In genomic region chr2:161991991-161992390, GRCh38 we compare ENCODE assay signal across 18 cellular contexts.
A peak's percentile ranks its signal among the peaks of the same experiment; 100 is the strongest.
DNase-seq lines count a peak whose midpoint lies in the region; ATAC-seq and TF ChIP-seq lines count a peak whose summit lies in the region.
"Had no signal": no experiment of that assay in that cellular context is flagged by ENCODE, and none has a peak within 500 bp of the region (broad histone marks: within the 10 kb centered on the region; RNA-seq: fewer than 3 reads in every experiment).

No MANE protein-coding gene starts in this region.

- intact Hi-C loops in IMR-90 (cut with micrococcal nuclease): no loop called here

- H2BK120ac ChIP-seq in IMR-90 (ENCODE audit: low read depth, low read length): no peak overlapping the region

- peak overlapping the region; percentile 98 for H3K27ac Mint-ChIP-seq in activated CD8-positive, alpha-beta memory T cell treated with anti-CD3 and anti-CD28 coated beads, Interleukin-2, amount 10 ng/mL, durations not matched to agents 7 days and 5 days
- H3K27ac Mint-ChIP-seq in activated T-helper 17 cell treated with anti-CD3 and anti-CD28 coated beads, Interleukin-2, amount 50 U/mL, for 72 hours: peak overlapping the region; percentile 97
- H3K27ac Mint-ChIP-seq in naive thymus-derived CD8-positive, alpha-beta T cell: peak overlapping the region in 9 of 10 donors; percentile 29 to 100 (median 97)

- no peak overlapping the region for H3K14ac ChIP-seq in IMR-90 (replicated peaks; ENCODE audit: low read depth, low read length)

- no peak for ATAC-seq in activated CD8-positive, alpha-beta memory T cell treated with anti-CD3 and anti-CD28 coated beads, Interleukin-2, amount 10 ng/mL, durations not matched to agents 7 days and 5 days
- ATAC-seq in IMR-90 (ENCODE audit: low read depth) (no peak), HG03520 (IDR thresholded peaks at IDR 0.05; ENCODE audit: unreplicated experiment) (no peak), HG03442 (IDR thresholded peaks at IDR 0.05; ENCODE audit: unreplicated experiment) (no peak), HG02759 (IDR thresholded peaks at IDR 0.05; ENCODE audit: unreplicated experiment) (no peak)
- ATAC-seq in activated T-helper 17 cell treated with anti-CD3 and anti-CD28 coated beads, Interleukin-2, amount 50 U/mL, for 72 hours (replicated peaks): no peak
- no peak for ATAC-seq in naive thymus-derived CD8-positive, alpha-beta T cell
- ATAC-seq: K562, mucosa of descending colon had no signal

- H3K56ac ChIP-seq in IMR-90 (ENCODE audit: extremely low read depth, insufficient read depth, low read length): no peak overlapping the region

- no peak overlapping the region for H4K91ac ChIP-seq in IMR-90 (ENCODE audit: insufficient read depth, low read depth, low read length)

- peaks cover 68% of the 10 kb centered on the region for H3K4me1 Mint-ChIP-seq in activated CD8-positive, alpha-beta memory T cell treated with anti-CD3 and anti-CD28 coated beads, Interleukin-2, amount 10 ng/mL, durations not matched to agents 7 days and 5 days
- peaks cover 39% of the 10 kb centered on the region for H3K4me1 Mint-ChIP-seq in activated T-helper 17 cell treated with anti-CD3 and anti-CD28 coated beads, Interleukin-2, amount 50 U/mL, for 72 hours
- peaks cover 25 to 51% (median 46%) of the 10 kb centered on the region in 4 donors for H3K4me1 Mint-ChIP-seq in naive thymus-derived CD8-positive, alpha-beta T cell

- no peaks in the 10 kb centered on the region for H3K9me3 Mint-ChIP-seq in activated CD8-positive, alpha-beta memory T cell treated with anti-CD3 and anti-CD28 coated beads, Interleukin-2, amount 10 ng/mL, durations not matched to agents 7 days and 5 days (ENCODE audit: low read depth)
- no peaks in the 10 kb centered on the region for H3K9me3 Mint-ChIP-seq in activated T-helper 17 cell treated with anti-CD3 and anti-CD28 coated beads, Interleukin-2, amount 50 U/mL, for 72 hours
- H3K9me3 Mint-ChIP-seq in naive thymus-derived CD8-positive, alpha-beta T cell: no peaks in the 10 kb centered on the region
- H3K9me3 Mint-ChIP-seq: H9 had no signal

- dilution Hi-C loops in IMR-90 (cut with HindIII; ENCODE audit: low sequenced_read_pairs, unreplicated experiment): no loop called here

- H3K9ac ChIP-seq in IMR-90 (ENCODE audit: low read depth, low read length): no peak overlapping the region
- H3K9ac ChIP-seq: BLaER1 had no signal

- peaks cover 74% of the 10 kb centered on the region for H3K36me3 Mint-ChIP-seq in activated CD8-positive, alpha-beta memory T cell treated with anti-CD3 and anti-CD28 coated beads, Interleukin-2, amount 10 ng/mL, durations not matched to agents 7 days and 5 days
- peaks cover 47% of the 10 kb centered on the region for H3K36me3 Mint-ChIP-seq in activated T-helper 17 cell treated with anti-CD3 and anti-CD28 coated beads, Interleukin-2, amount 50 U/mL, for 72 hours (ENCODE audit: low read depth)
- peaks cover 0 to under 1% (median 0%) of the 10 kb centered on the region in 3 donors for H3K36me3 Mint-ChIP-seq in naive thymus-derived CD8-positive, alpha-beta T cell

- H2AFZ ChIP-seq in IMR-90 (replicated peaks; ENCODE audit: low read length, poor library complexity): no peak overlapping the region

- H3K9me1 ChIP-seq in IMR-90 (ENCODE audit: insufficient read depth, low read length): no peaks in the 10 kb centered on the region

- WGBS in IMR-90 (ENCODE audit: extremely low coverage in 2 of 2, insufficient read length in 1 of 2), 2 experiments: no CpG with 5 or more reads among the region's 1 CpG

- no peak overlapping the region for H3K4me2 ChIP-seq in IMR-90 (ENCODE audit: low read depth, low read length)

- H2AK5ac ChIP-seq in IMR-90 (ENCODE audit: low read depth, low read length): no peak overlapping the region

- no peak for TF ChIP-seq RAD21 in IMR-90 (IDR thresholded peaks at IDR 0.05; ENCODE audit: low read length)

- H3K23ac ChIP-seq in IMR-90 (ENCODE audit: low read depth, low read length): no peak overlapping the region

- H3K9me3 ChIP-seq in IMR-90 (ENCODE audit: control insufficient read depth, insufficient read depth, low read length): no peaks in the 10 kb centered on the region
- H3K9me3 ChIP-seq: BLaER1, mucosa of descending colon, prostate gland, thoracic aorta, vagina had no signal

- no peak overlapping the region for H3K4ac ChIP-seq in IMR-90 (ENCODE audit: low read depth, low read length)

- no peak overlapping the region for H3K18ac ChIP-seq in IMR-90 (ENCODE audit: low read depth, low read length)

- no peaks in the 10 kb centered on the region for H4K20me1 ChIP-seq in IMR-90 (ENCODE audit: insufficient read depth, low read length)
- H4K20me1 ChIP-seq: BLaER1 had no signal

- H3K4me3 ChIP-seq in IMR-90 (ENCODE audit: insufficient read depth, low read depth, low read length): no peak overlapping the region
- H3K4me3 ChIP-seq: BLaER1, K562, mucosa of descending colon, prostate gland, thoracic aorta, vagina had no signal

- H3K36me3 ChIP-seq in IMR-90 (ENCODE audit: control insufficient read depth, insufficient read depth, low read length): peaks cover 8% of the 10 kb centered on the region
- H3K36me3 ChIP-seq: BLaER1, prostate gland, thoracic aorta, vagina had no signal

- H4K8ac ChIP-seq in IMR-90 (ENCODE audit: low read depth in 2 of 2, low read length in 2 of 2): no peak overlapping the region

- H3K4me1 ChIP-seq in IMR-90 (ENCODE audit: control insufficient read depth, insufficient read depth, low read length): peaks cover 6% of the 10 kb centered on the region
- H3K4me1 ChIP-seq: prostate gland had no signal

- H2BK15ac ChIP-seq in IMR-90 (ENCODE audit: low read depth, low read length): no peak overlapping the region

- no peak overlapping the region for H2BK20ac ChIP-seq in IMR-90 (ENCODE audit: low read depth, low read length)

- no peaks in the 10 kb centered on the region for H3K27me3 Mint-ChIP-seq in activated CD8-positive, alpha-beta memory T cell treated with anti-CD3 and anti-CD28 coated beads, Interleukin-2, amount 10 ng/mL, durations not matched to agents 7 days and 5 days
- no peaks in the 10 kb centered on the region for H3K27me3 Mint-ChIP-seq in activated T-helper 17 cell treated with anti-CD3 and anti-CD28 coated beads, Interleukin-2, amount 50 U/mL, for 72 hours
- no peaks in the 10 kb centered on the region for H3K27me3 Mint-ChIP-seq in naive thymus-derived CD8-positive, alpha-beta T cell

- BruUV-seq in IMR-90 (replicated peaks; lab: Mats Ljungman, UMichigan): no TSS peak

- no peak for DNase-seq in activated CD8-positive, alpha-beta memory T cell treated with anti-CD3 and anti-CD28 coated beads, Interleukin-2, amount 10 ng/mL, durations not matched to agents 7 days and 5 days
- DNase-seq in activated CD8-positive, alpha-beta memory T cell treated with anti-CD3 and anti-CD28 coated beads, Interleukin-2, amount 50 U/mL, for 4 hours: no peak
- peak; percentile 37 for DNase-seq in IMR-90
- DNase-seq in naive thymus-derived CD8-positive, alpha-beta T cell: no peak
- DNase-seq: activated gamma-delta T cell, H9, mucosa of descending colon, NCI-H187 treated with DMSO at 0.1 percent for 48 hours, NCI-H69 had no signal

- CTCF ChIA-PET in activated CD8-positive, alpha-beta memory T cell treated with anti-CD3 and anti-CD28 coated beads, Interleukin-2, amount 10 ng/mL, durations not matched to agents 7 days and 5 days (lab: Charles Lee): interaction anchor here (0.7 to 3.5 kb wide), 7 partner anchors 13 to 100 kb away, joined by 3 to 18 read pairs (median 7); partner anchors contain the start of gene DPP4
- CTCF ChIA-PET in IMR-90 (lab: Yijun Ruan, JAX): no interaction called here

- H3K27ac ChIP-seq in IMR-90 (ENCODE audit: insufficient read depth, low read length): no peak overlapping the region
- H3K27ac ChIP-seq: BLaER1, prostate gland, thoracic aorta, vagina had no signal

- H2BK5ac ChIP-seq in IMR-90 (ENCODE audit: low read depth, low read length, poor library complexity, severe bottlenecking): no peak overlapping the region

- no peak for TF ChIP-seq CTCF in IMR-90 (conservative IDR thresholded peaks at IDR 0.05; ENCODE audit: low read depth, low read length)

- no peaks in the 10 kb centered on the region for H3K79me1 ChIP-seq in IMR-90 (ENCODE audit: low read depth in 1 of 2, low read length in 2 of 2)

- TF ChIP-seq POLR2A in IMR-90 (IDR thresholded peaks at IDR 0.05; ENCODE audit: low read depth, low read length): no peak

- in situ Hi-C loops in IMR-90 (cut with MboI; ENCODE audit: low sequenced_read_pairs): loop anchor here (25.0 kb wide), 1 partner anchor 320 kb away; the partner anchor contains the start of gene IFIH1

- H3K27me3 ChIP-seq in IMR-90 (ENCODE audit: control insufficient read depth, insufficient read depth, low read length): no peaks in the 10 kb centered on the region
- H3K27me3 ChIP-seq: BLaER1, vagina had no signal

- no peak overlapping the region for H2AK9ac ChIP-seq in IMR-90 (replicated peaks; ENCODE audit: low read depth, low read length, poor library complexity)

- no peak overlapping the region for H3K4me3 Mint-ChIP-seq in activated CD8-positive, alpha-beta memory T cell treated with anti-CD3 and anti-CD28 coated beads, Interleukin-2, amount 10 ng/mL, durations not matched to agents 7 days and 5 days
- H3K4me3 Mint-ChIP-seq in activated T-helper 17 cell treated with anti-CD3 and anti-CD28 coated beads, Interleukin-2, amount 50 U/mL, for 72 hours: peak overlapping the region; percentile 93
- H3K4me3 Mint-ChIP-seq in naive thymus-derived CD8-positive, alpha-beta T cell: peak overlapping the region in 1 of 10 donors; percentile 84
- H3K4me3 Mint-ChIP-seq: H9 had no signal

- H4K5ac ChIP-seq in IMR-90 (ENCODE audit: low read depth, low read length): no peak overlapping the region

- POLR2A ChIA-PET in IMR-90 (lab: Charles Lee; ENCODE audit: unreplicated experiment): no interaction called here
- POLR2A ChIA-PET in naive thymus-derived CD8-positive, alpha-beta T cell (lab: Charles Lee): interaction anchor here (2.0 kb wide), 1 partner anchor 21 kb away, joined by 9 read pairs; no protein-coding TSS in a partner anchor

TF ChIP-seq in IMR-90, 13 proteins besides CTCF, POLR2A, EP300 and RAD21 (continues in another document):
- TF ChIP-seq MXI1 (IDR thresholded peaks at IDR 0.05; ENCODE audit: borderline replicate concordance, low read depth, low read length) (no peak), SMC3 (IDR thresholded peaks at IDR 0.05; ENCODE audit: low read depth, low read length) (no peak), CEBPB (IDR thresholded peaks at IDR 0.05; ENCODE audit: low read depth, low read length) (no peak), RCOR1 (IDR thresholded peaks at IDR 0.05; ENCODE audit: insufficient replicate concordance, low read length) (no peak), MAZ (IDR thresholded peaks at IDR 0.05; ENCODE audit: borderline replicate concordance, low read depth, low read length) (no peak), USF2 (IDR thresholded peaks at IDR 0.05; ENCODE audit: low read depth, low read length) (no peak), NFE2L2 (IDR thresholded peaks at IDR 0.05; ENCODE audit: low read depth, low read length) (no peak)
